ENCODE assay signal across 19 cellular contexts in genomic region chr1:248897412-248898337, GRCh38.
"Had no signal": no experiment of that assay in that cellular context is flagged by ENCODE, and none has a peak within 500 bp of the region (broad histone marks: within the 10 kb centered on the region; RNA-seq: fewer than 3 reads in every experiment).

No MANE protein-coding gene starts in this region.

- H2AFZ ChIP-seq: parathyroid adenoma had no signal

- H3K36me3 Mint-ChIP-seq: immature natural killer cell; naive thymus-derived CD8-positive, alpha-beta T cell; stimulated activated memory B cell treated with anti-CD40 and anti-IgM and Interleukin-4, amounts not matched to agents 10 μg/mL and 1 μg/mL and 100 μg/mL, for 72 hours had no signal

- H3K27me3 ChIP-seq: ascending aorta had no signal

- H3K36me3 ChIP-seq: ascending aorta, spleen, thoracic aorta, WERI-Rb-1 had no signal

- H3K27ac Mint-ChIP-seq: activated T-cell treated with anti-CD3 and anti-CD28 coated beads, Interleukin-2, amount 50 U/mL, for 72 hours; immature natural killer cell; naive thymus-derived CD8-positive, alpha-beta T cell; stimulated activated memory B cell treated with anti-CD40 and anti-IgM and Interleukin-4, amounts not matched to agents 10 μg/mL and 1 μg/mL and 100 μg/mL, for 72 hours had no signal

- H3K4me3 Mint-ChIP-seq: activated T-cell treated with anti-CD3 and anti-CD28 coated beads, Interleukin-2, amount 50 U/mL, for 72 hours; immature natural killer cell; naive thymus-derived CD8-positive, alpha-beta T cell; stimulated activated memory B cell treated with anti-CD40 and anti-IgM and Interleukin-4, amounts not matched to agents 10 μg/mL and 1 μg/mL and 100 μg/mL, for 72 hours had no signal

- H3K9me3 ChIP-seq: ascending aorta, spleen, thoracic aorta had no signal

- ATAC-seq: activated T-cell treated with anti-CD3 and anti-CD28 coated beads, Interleukin-2, amount 50 U/mL, for 72 hours; naive thymus-derived CD8-positive, alpha-beta T cell; stimulated activated memory B cell treated with anti-CD40 and anti-IgM and Interleukin-4, amounts not matched to agents 10 μg/mL and 1 μg/mL and 100 μg/mL, for 72 hours had no signal

- H3K4me3 ChIP-seq: ascending aorta, spleen, thoracic aorta had no signal

- H3K27ac ChIP-seq: ascending aorta, parathyroid adenoma, spleen, thoracic aorta, WERI-Rb-1 had no signal

- H3K4me1 Mint-ChIP-seq: immature natural killer cell; naive thymus-derived CD8-positive, alpha-beta T cell; stimulated activated memory B cell treated with anti-CD40 and anti-IgM and Interleukin-4, amounts not matched to agents 10 μg/mL and 1 μg/mL and 100 μg/mL, for 72 hours had no signal

- H3K4me1 ChIP-seq: ascending aorta, parathyroid adenoma, spleen had no signal

- H3K9ac ChIP-seq: parathyroid adenoma had no signal

- DNase-seq: activated CD4-positive, alpha-beta T cell treated with anti-CD3 and anti-CD28 coated beads, Interleukin-2, amount 50 U/mL, for 4 hours; activated effector memory CD4-positive, alpha-beta T cell treated with anti-CD3 and anti-CD28 coated beads, Interleukin-2, amount 50 U/mL, for 16 hours; activated naive CD4-positive, alpha-beta T cell treated with anti-CD3 and anti-CD28 coated beads, Interleukin-2, amount 50 U/mL, for 16 hours; activated T-cell treated with anti-CD3 and anti-CD28 coated beads, Interleukin-2, amount 50 U/mL, for 72 hours; cerebellar nuclear complex; cortex of kidney; effector CD8-positive, alpha-beta T cell; foreskin melanocyte; immature natural killer cell; mesenchymal stem cell; naive thymus-derived CD8-positive, alpha-beta T cell; spleen; stimulated activated CD4-positive, alpha-beta T cell treated with anti-CD3 and anti-CD28 coated beads, Interleukin-4, amount 100 ng/mL, for 4 hours; T-helper 2 cell; WERI-Rb-1 had no signal

- H3K79me2 ChIP-seq: parathyroid adenoma had no signal

- H3K9me3 Mint-ChIP-seq: activated T-cell treated with anti-CD3 and anti-CD28 coated beads, Interleukin-2, amount 50 U/mL, for 72 hours; immature natural killer cell; naive thymus-derived CD8-positive, alpha-beta T cell; stimulated activated memory B cell treated with anti-CD40 and anti-IgM and Interleukin-4, amounts not matched to agents 10 μg/mL and 1 μg/mL and 100 μg/mL, for 72 hours had no signal
